15 cellular contexts compared by ENCODE assay signal in the genomic region with DNA sequence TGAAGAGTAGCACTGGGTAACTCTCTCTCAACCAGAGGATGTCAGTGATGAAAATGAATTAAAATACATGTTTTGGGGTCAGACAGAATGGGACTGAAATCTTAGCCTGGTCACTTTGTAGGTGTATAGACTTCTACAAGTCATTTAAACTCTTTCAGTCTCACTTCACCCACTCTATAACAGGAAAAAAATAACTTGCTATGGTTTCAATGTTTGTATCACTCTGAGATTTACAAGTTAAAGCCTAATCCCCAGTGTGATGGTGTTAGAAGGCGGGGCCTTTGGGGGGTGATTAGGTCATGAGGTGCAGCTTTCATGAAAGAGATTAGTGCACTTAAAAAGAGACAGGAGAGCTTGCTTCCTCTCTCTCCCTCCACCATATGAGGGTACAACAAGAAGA.
"Had no signal": no experiment of that assay in that cellular context is flagged by ENCODE, and none has a peak within 500 bp of the region (broad histone marks: within the 10 kb centered on the region; RNA-seq: fewer than 3 reads in every experiment).

No MANE protein-coding gene starts in this region.

- H3K9me3 Mint-ChIP-seq: activated B cell treated with CpG ODN at 0.5 μM for 24 hours; activated T-cell treated with anti-CD3 and anti-CD28 coated beads, Interleukin-2, amount 50 U/mL, for 24 hours; nephron progenitor cell had no signal

- H3K4me3 ChIP-seq: hepatocyte had no signal

- H3K4me3 Mint-ChIP-seq: activated B cell treated with CpG ODN at 0.5 μM for 24 hours; activated naive CD8-positive, alpha-beta T cell; activated T-cell treated with anti-CD3 and anti-CD28 coated beads, Interleukin-2, amount 50 U/mL, for 24 hours; nephron progenitor cell; stimulated activated naive CD8-positive, alpha-beta T cell treated with anti-CD3 and anti-CD28 coated beads, Interleukin-15, Interleukin-2, amounts not matched to agents 100 ng/mL and 50 ng/mL, for 24 hours had no signal

- H3K27ac Mint-ChIP-seq: activated B cell treated with CpG ODN at 0.5 μM for 24 hours; activated naive CD8-positive, alpha-beta T cell; activated T-cell treated with anti-CD3 and anti-CD28 coated beads, Interleukin-2, amount 50 U/mL, for 24 hours; nephron progenitor cell; stimulated activated naive CD8-positive, alpha-beta T cell treated with anti-CD3 and anti-CD28 coated beads, Interleukin-15, Interleukin-2, amounts not matched to agents 100 ng/mL and 50 ng/mL, for 24 hours had no signal

- H3K27me3 Mint-ChIP-seq: activated naive CD8-positive, alpha-beta T cell; activated T-cell treated with anti-CD3 and anti-CD28 coated beads, Interleukin-2, amount 50 U/mL, for 24 hours; stimulated activated naive CD8-positive, alpha-beta T cell treated with anti-CD3 and anti-CD28 coated beads, Interleukin-15, Interleukin-2, amounts not matched to agents 100 ng/mL and 50 ng/mL, for 24 hours had no signal

- ATAC-seq: left ventricle myocardium superior, sciatic nerve had no signal

- H3K36me3 Mint-ChIP-seq: activated naive CD8-positive, alpha-beta T cell had no signal

- H3K4me1 Mint-ChIP-seq: nephron progenitor cell had no signal

- DNase-seq: activated B cell treated with CpG ODN at 0.5 μM for 24 hours; activated effector memory CD4-positive, alpha-beta T cell treated with anti-CD3 and anti-CD28 coated beads, Interleukin-2, amount 50 U/mL, for 16 hours; activated T-cell treated with anti-CD3 and anti-CD28 coated beads, Interleukin-2, amount 50 U/mL, for 24 hours; amygdala; cerebellar nuclear complex; erythroblast; kidney; left ventricle myocardium superior; mesendoderm; nephron progenitor cell; stimulated activated CD4-positive, alpha-beta T cell treated with anti-CD3 and anti-CD28 coated beads, Interleukin-2, amount 100 ng/mL, for 24 hours had no signal
